9 cellular contexts compared by ENCODE assay signal in the genomic region with DNA sequence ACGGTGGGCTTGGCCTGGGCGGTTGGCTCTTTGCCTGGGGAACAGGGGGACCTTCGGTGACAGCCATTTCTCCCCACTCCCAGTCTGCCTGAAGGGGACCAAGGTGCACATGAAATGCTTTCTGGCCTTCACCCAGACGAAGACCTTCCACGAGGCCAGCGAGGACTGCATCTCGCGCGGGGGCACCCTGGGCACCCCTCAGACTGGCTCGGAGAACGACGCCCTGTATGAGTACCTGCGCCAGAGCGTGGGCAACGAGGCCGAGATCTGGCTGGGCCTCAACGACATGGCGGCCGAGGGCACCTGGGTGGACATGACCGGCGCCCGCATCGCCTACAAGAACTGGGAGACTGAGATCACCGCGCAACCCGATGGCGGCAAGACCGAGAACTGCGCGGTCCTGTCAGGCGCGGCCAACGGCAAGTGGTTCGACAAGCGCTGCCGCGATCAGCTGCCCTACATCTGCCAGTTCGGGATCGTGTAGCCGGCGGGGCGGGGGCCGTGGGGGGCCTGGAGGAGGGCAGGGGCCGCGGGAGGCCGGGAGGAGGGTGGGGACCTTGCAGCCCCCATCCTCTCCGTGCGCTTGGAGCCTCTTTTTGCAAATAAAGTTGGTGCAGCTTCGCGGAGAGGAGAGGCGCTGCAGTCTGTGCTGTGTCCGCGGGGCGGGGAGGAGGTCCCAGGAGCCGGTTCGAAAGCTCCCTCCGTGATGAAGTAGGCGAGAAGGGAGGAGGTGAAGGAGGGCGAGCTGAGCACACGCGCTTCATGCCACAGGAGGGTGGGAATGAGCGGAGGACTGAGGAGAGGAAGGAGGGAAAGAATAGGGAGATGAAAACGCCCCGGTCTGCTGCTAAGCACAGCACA. TPM values are rescaled to one million over a fixed set of nuclear protein-coding genes. Genes with fewer than 3 reads are reported as not detected.
DNase-seq lines count a peak whose midpoint lies in the region; ATAC-seq and TF ChIP-seq lines count a peak whose summit lies in the region.
"Had no signal": no experiment of that assay in that cellular context is flagged by ENCODE, and none has a peak within 500 bp of the region (broad histone marks: within the 10 kb centered on the region; RNA-seq: fewer than 3 reads in every experiment).

No MANE protein-coding gene starts in this region.

- H3F3A ChIP-seq in MM.1S (ENCODE audit: insufficient read depth, low read length) (peaks cover 13% of the 10 kb centered on the region), smooth muscle cell (ENCODE audit: low read depth) (no peaks in the 10 kb centered on the region)

- H3K36me3 ChIP-seq in MM.1S (replicated peaks; ENCODE audit: insufficient read depth, low read length) (no peaks in the 10 kb centered on the region), adrenal gland (replicated peaks in 1 of 2) (no peaks in the 10 kb centered on the region), iPS-15b (ENCODE audit: control insufficient read depth, insufficient read depth, low read length) (no peaks in the 10 kb centered on the region), smooth muscle cell (ENCODE audit: low read depth) (no peaks in the 10 kb centered on the region)

- DNase-seq in MM.1S (no peak), adrenal gland (peak in 5 of 7 donors; percentile 35 to 48 (median 37)), smooth muscle cell (lab: John Stamatoyannopoulos, UW; ENCODE audit: unreplicated experiment) (no peak), GM19240 (ENCODE audit: insufficient read length, low spot score) (no peak), HuH-7 (ENCODE audit: low spot score) (no peak)

- peak overlapping the region; percentile 79 for H2AFZ ChIP-seq in MM.1S (ENCODE audit: low read length)
- H2AFZ ChIP-seq in smooth muscle cell (ENCODE audit: low read depth), result peak overlapping the region; percentile 52

- H3K27ac ChIP-seq in MM.1S (ENCODE audit: low read length), result peak overlapping the region; percentile 84
- H3K27ac ChIP-seq in adrenal gland, result peak overlapping the region in 3 of 5 donors; percentile 25 to 84 (median 56)
- no peak overlapping the region for H3K27ac ChIP-seq in smooth muscle cell (ENCODE audit: low read depth)

- WGBS in adrenal gland, 4 donors, result 24 to 34% (median 32%) methylated on average over 21 to 64 of the region's 64 CpGs
- WGBS in smooth muscle cell (ENCODE audit: low lambda C conversion rate), result 29% methylated on average over 63 of the region's 64 CpGs

- H3K79me2 ChIP-seq in MM.1S (ENCODE audit: low read length) (no peaks in the 10 kb centered on the region), smooth muscle cell (ENCODE audit: low read depth) (no peaks in the 10 kb centered on the region)

- no peaks in the 10 kb centered on the region for H3K9me2 ChIP-seq in MM.1S (replicated peaks; ENCODE audit: insufficient read depth, low read length)

- intact Hi-C loops in adrenal gland (cut with DNase I), result loop anchor here (5.0 to 10.0 kb wide), 4 partner anchors 172 to 632 kb away; no protein-coding TSS in a partner anchor

- H3K4me1 ChIP-seq in MM.1S (ENCODE audit: low read length) (peaks cover 29% of the 10 kb centered on the region), adrenal gland (replicated peaks in 1 of 2) (peaks cover 0 to 30% of the 10 kb centered on the region in 2 donors), iPS-15b (ENCODE audit: control insufficient read depth, insufficient read depth, low read length) (peaks cover 4% of the 10 kb centered on the region), smooth muscle cell (ENCODE audit: low read depth) (peaks cover 2% of the 10 kb centered on the region)

- H4K20me1 ChIP-seq in MM.1S (ENCODE audit: insufficient read depth, low read length) (no peaks in the 10 kb centered on the region), smooth muscle cell (ENCODE audit: low read depth) (no peaks in the 10 kb centered on the region)

- peak overlapping the region; percentile 39 for H3K4me3 ChIP-seq in MM.1S (ENCODE audit: low read length)
- H3K4me3 ChIP-seq in adrenal gland, result peak overlapping the region in 1 of 4 donors; percentile 24
- peak overlapping the region; percentile 45 for H3K4me3 ChIP-seq in iPS-15b (ENCODE audit: low read depth, low read length)
- peak overlapping the region; percentile 50 for H3K4me3 ChIP-seq in smooth muscle cell

- peak overlapping the region; percentile 48; the same call in 1 of the 2 replicates for H3K9ac ChIP-seq in MM.1S (ENCODE audit: low read length)
- no peak overlapping the region for H3K9ac ChIP-seq in iPS-15b (ENCODE audit: low read depth, low read length)
- H3K9ac ChIP-seq in smooth muscle cell (ENCODE audit: low read depth), result no peak overlapping the region

- ATAC-seq in HG03439 (IDR thresholded peaks at IDR 0.05; ENCODE audit: unreplicated experiment) (no peak), GM21528 (IDR thresholded peaks at IDR 0.05; ENCODE audit: low FRiP score, unreplicated experiment) (no peak)

- H3K27me3 ChIP-seq in MM.1S (replicated peaks; ENCODE audit: insufficient read depth, low read length) (no peaks in the 10 kb centered on the region), adrenal gland (no peaks in the 10 kb centered on the region), iPS-15b (ENCODE audit: control insufficient read depth, insufficient read depth, low read length) (peaks cover 42% of the 10 kb centered on the region), smooth muscle cell (ENCODE audit: low read depth) (peaks cover 16% of the 10 kb centered on the region)

- TF ChIP-seq CTCF in MM.1S (IDR thresholded peaks at IDR 0.05; ENCODE audit: low read length), result no peak
- no peak for TF ChIP-seq CTCF in adrenal gland (IDR thresholded peaks at IDR 0.05)
- TF ChIP-seq CTCF in smooth muscle cell (IDR thresholded peaks at IDR 0.05; ENCODE audit: borderline replicate concordance, insufficient read depth, poor library complexity, severe bottlenecking), result no peak

- no peaks in the 10 kb centered on the region for H3K9me3 ChIP-seq in MM.1S (replicated peaks; ENCODE audit: insufficient read depth, low read length)
- no peaks in the 10 kb centered on the region for H3K9me3 ChIP-seq in adrenal gland (replicated peaks in 1 of 3)
- no peaks in the 10 kb centered on the region for H3K9me3 ChIP-seq in iPS-15b (ENCODE audit: control insufficient read depth, insufficient read depth, low read length)
- H3K9me3 ChIP-seq in smooth muscle cell (replicated peaks; ENCODE audit: low read depth), result no peaks in the 10 kb centered on the region

- TF ChIP-seq POLR2A in adrenal gland (IDR thresholded peaks at IDR 0.05), result no peak

- H3K4me2 ChIP-seq in MM.1S (ENCODE audit: low read depth, low read length) (peak overlapping the region; percentile 73), smooth muscle cell (peak overlapping the region; percentile 89)

RNA-seq across cellular contexts. Expression of a gene that starts 9.6 kb away (rescaled TPM):
- total RNA-seq in adrenal gland (100 to 1,000 TPM in 3 of 8 donors, 10 to 100 TPM in 5; 20.7 to 110 (median 73.1) TPM), smooth muscle cell (not detected in 2 replicates)
- polyA plus RNA-seq in adrenal gland (100 to 1,000 TPM in 2 of 3 donors, 1 to 10 TPM in 1; 5.1 to 251 (median 177) TPM), smooth muscle cell (0.58 TPM in 1 of 2 replicates, not detected in the other)
- total RNA-seq: M059J had no signal

RNA-seq across cellular contexts. Expression of a gene that starts 59.6 kb away (rescaled TPM):
- 100 to 1,000 TPM in 4 of 8 donors, 10 to 100 TPM in 4; 72.9 to 214 (median 97.7) TPM for total RNA-seq in adrenal gland
- polyA plus RNA-seq in adrenal gland, result 10 to 100 TPM; 68.9 to 80.2 (median 73.4) TPM
- total RNA-seq in smooth muscle cell, result 42.2 and 48.7 TPM in 2 replicates
- 49.0 and 61.2 TPM in 2 replicates for polyA plus RNA-seq in smooth muscle cell

RNA-seq across cellular contexts. Expression of a gene that starts 59.7 kb away (rescaled TPM):
- total RNA-seq in adrenal gland (100 to 1,000 TPM in 4 of 8 donors, 10 to 100 TPM in 4; 80.1 to 143 (median 99.2) TPM), smooth muscle cell (38.2 and 63.7 TPM in 2 replicates)
- polyA plus RNA-seq in adrenal gland (100 to 1,000 TPM in 1 of 3 donors, 10 to 100 TPM in 2; 30.1 to 148 (median 34.7) TPM), smooth muscle cell (34.8 and 40.5 TPM in 2 replicates)

Comparison
In these comparisons a context has a peak if more than half of its experiments do, and no peak if none do; other contexts are left out.
1. DNase-seq: peak in adrenal gland (5 of 7); none in MM.1S (single experiment), smooth muscle cell (single experiment), GM19240 (single experiment) and HuH-7 (single experiment).
2. RNA of a gene that starts 9.6 kb away (total RNA-seq): 20.7 to 110 TPM in adrenal gland; not detected in smooth muscle cell; every median in the first group is over 10 times any median in the second.